In the genomic region with DNA sequence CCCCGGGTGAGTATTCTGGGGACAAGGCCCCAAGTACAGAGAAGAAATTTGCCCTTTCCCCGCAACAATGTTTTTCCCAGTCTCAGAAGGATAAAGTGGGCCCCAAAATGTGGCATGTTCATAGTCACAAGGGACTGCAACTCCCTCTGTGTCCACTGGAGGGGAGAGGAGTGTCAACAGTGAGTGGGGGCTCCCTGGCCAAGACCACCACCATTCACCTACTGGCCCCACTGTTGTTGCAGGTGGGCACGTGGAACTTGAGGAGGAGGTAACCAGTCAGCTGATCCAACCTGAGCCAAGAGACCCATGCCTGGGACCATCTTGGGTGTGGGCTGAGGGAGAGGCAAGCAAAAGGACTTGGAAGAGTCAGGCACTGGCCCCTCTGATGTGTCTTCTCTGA, we compare ENCODE assay signal across 8 cellular contexts. TPM values are rescaled to one million over a fixed set of nuclear protein-coding genes. Genes with fewer than 3 reads are reported as not detected.
DNase-seq lines count a peak whose midpoint lies in the region; ATAC-seq and TF ChIP-seq lines count a peak whose summit lies in the region.

No MANE protein-coding gene starts in this region.

- H2BK15ac ChIP-seq in neuronal stem cell (ENCODE audit: low read length), result peak overlapping the region; percentile 88

- H3K27ac ChIP-seq in foreskin keratinocyte, result no peak overlapping the region
- H3K27ac ChIP-seq in neuronal stem cell (replicated peaks; ENCODE audit: low read length), result no peak overlapping the region

- H3K36me3 Mint-ChIP-seq in activated T-cell treated with anti-CD3 and anti-CD28 coated beads, Interleukin-2, amount 50 U/mL, for 72 hours (ENCODE audit: insufficient read depth in 2 of 2), result peaks cover 0 to 7% of the 10 kb centered on the region in 2 donors

- H3K36me3 ChIP-seq in Loucy (ENCODE audit: insufficient read depth, low read length), result peaks cover 43% of the 10 kb centered on the region; the same call in 1 of the 2 replicates
- peaks cover 29 to 66% of the 10 kb centered on the region in 2 donors for H3K36me3 ChIP-seq in neuronal stem cell (replicated peaks in 1 of 2; ENCODE audit: control insufficient read depth in 2 of 2, insufficient read depth in 2 of 2, low read length in 2 of 2)

- no peaks in the 10 kb centered on the region for H4K20me1 ChIP-seq in Loucy (ENCODE audit: insufficient read depth, low read length, poor library complexity, severe bottlenecking)

- no peak overlapping the region for H3K4me3 Mint-ChIP-seq in activated T-cell treated with anti-CD3 and anti-CD28 coated beads, Interleukin-2, amount 50 U/mL, for 72 hours

- no peaks in the 10 kb centered on the region for H3K9me3 ChIP-seq in Loucy (ENCODE audit: insufficient read depth, low read depth, low read length)
- peaks cover 0 to 2% of the 10 kb centered on the region in 2 donors for H3K9me3 ChIP-seq in neuronal stem cell (replicated peaks in 1 of 2; ENCODE audit: control insufficient read depth in 2 of 2, insufficient read depth in 1 of 2, low read depth in 1 of 2, low read length in 2 of 2)

- H3K4me2 ChIP-seq in Loucy (ENCODE audit: low read depth, low read length, poor library complexity, severe bottlenecking) (peak overlapping the region; percentile 94), neuronal stem cell (ENCODE audit: insufficient read depth, low read length, poor library complexity, severe bottlenecking) (peak overlapping the region; percentile 99)

- no peak overlapping the region for H4K91ac ChIP-seq in neuronal stem cell (ENCODE audit: low read depth, low read length, poor library complexity)

- peaks cover 14% of the 10 kb centered on the region for H3K4me1 Mint-ChIP-seq in activated T-cell treated with anti-CD3 and anti-CD28 coated beads, Interleukin-2, amount 50 U/mL, for 72 hours (ENCODE audit: low read depth)

- peak overlapping the region; percentile 61 for H2AK5ac ChIP-seq in neuronal stem cell (ENCODE audit: low read depth, low read length)

- H3K27me3 Mint-ChIP-seq in activated T-cell treated with anti-CD3 and anti-CD28 coated beads, Interleukin-2, amount 50 U/mL, for 72 hours (ENCODE audit: low read depth), result no peaks in the 10 kb centered on the region

- H3K79me1 ChIP-seq in neuronal stem cell (ENCODE audit: low read depth, low read length), result no peaks in the 10 kb centered on the region

- H3K9me3 Mint-ChIP-seq in activated T-cell treated with anti-CD3 and anti-CD28 coated beads, Interleukin-2, amount 50 U/mL, for 72 hours, result no peaks in the 10 kb centered on the region

- H3K23ac ChIP-seq in neuronal stem cell (ENCODE audit: low read depth, low read length, poor library complexity), result peak overlapping the region; percentile 56

- peak overlapping the region; percentile 85 for H2BK120ac ChIP-seq in neuronal stem cell (ENCODE audit: low read depth, low read length)

- H3K27me3 ChIP-seq in Loucy (ENCODE audit: insufficient read depth, low read length, poor library complexity, severe bottlenecking) (no peaks in the 10 kb centered on the region), foreskin keratinocyte (no peaks in the 10 kb centered on the region), neuronal stem cell (ENCODE audit: control insufficient read depth in 3 of 3, insufficient read depth in 3 of 3, low read depth in 1 of 3, low read length in 3 of 3) (no peaks in the 10 kb centered on the region)

- no peak overlapping the region for H3K27ac Mint-ChIP-seq in activated T-cell treated with anti-CD3 and anti-CD28 coated beads, Interleukin-2, amount 50 U/mL, for 72 hours

- TF ChIP-seq CTCF in Loucy (conservative IDR thresholded peaks at IDR 0.05; ENCODE audit: low read length) (peak; percentile 67), foreskin keratinocyte (conservative IDR thresholded peaks at IDR 0.05) (peak; percentile 61)

- H3K4me3 ChIP-seq in Loucy (ENCODE audit: low read length, poor library complexity, severe bottlenecking), result peak overlapping the region; percentile 82
- H3K4me3 ChIP-seq in neuronal stem cell (ENCODE audit: low read length in 2 of 2), result peak overlapping the region; percentile 46 to 85

- no peak overlapping the region for H2BK5ac ChIP-seq in neuronal stem cell (ENCODE audit: low read length)

- H3K4ac ChIP-seq in neuronal stem cell (ENCODE audit: low read length), result no peak overlapping the region

- H3K79me2 ChIP-seq in Loucy (ENCODE audit: insufficient read depth, low read length), result no peaks in the 10 kb centered on the region

- no peak overlapping the region for H2BK12ac ChIP-seq in neuronal stem cell (ENCODE audit: low read length)

- DNase-seq in activated gamma-delta T cell treated with Interleukin-2 at 50 U/mL for 16 hours, result peak; percentile 15
- no peak for DNase-seq in activated gamma-delta T cell (lab: John Stamatoyannopoulos, UW)
- DNase-seq in activated T-cell treated with anti-CD3 and anti-CD28 coated beads, Interleukin-2, amount 50 U/mL, for 72 hours, result peak; percentile 28 to 30
- peak in 1 of 2 donors; percentile 25 for DNase-seq in foreskin keratinocyte
- peak; percentile 32 for DNase-seq in neuronal stem cell (ENCODE audit: low spot score)
- DNase-seq in T-helper 9 cell, result no peak

- H3F3A ChIP-seq in Loucy (ENCODE audit: low read depth), result no peaks in the 10 kb centered on the region

- WGBS in neuronal stem cell (ENCODE audit: extremely low coverage in 2 of 2, insufficient read length in 2 of 2, insufficient replicate concordance in 1 of 2), 2 donors, result no CpG with 5 or more reads among the region's 3 CpGs

- peak; percentile 36 to 43 for ATAC-seq in activated T-cell treated with anti-CD3 and anti-CD28 coated beads, Interleukin-2, amount 50 U/mL, for 72 hours (replicated peaks in 1 of 2)
- ATAC-seq in foreskin keratinocyte (peak; percentile 46), GM18873 (IDR thresholded peaks at IDR 0.05; ENCODE audit: low FRiP score, unreplicated experiment) (no peak)

- H3K14ac ChIP-seq in neuronal stem cell (ENCODE audit: low read length), result peak overlapping the region; percentile 94

- H2AFZ ChIP-seq in Loucy (ENCODE audit: low read length), result peak overlapping the region; percentile 80
- peak overlapping the region; percentile 95 for H2AFZ ChIP-seq in neuronal stem cell (ENCODE audit: low read length)

- H3K9ac ChIP-seq in Loucy (ENCODE audit: low read depth, low read length, poor library complexity, severe bottlenecking) (peak overlapping the region; percentile 68), neuronal stem cell (ENCODE audit: low read depth, low read length, poor library complexity) (peak overlapping the region; percentile 83)

- peak overlapping the region; percentile 97 for H3K18ac ChIP-seq in neuronal stem cell (ENCODE audit: low read length)

- no peak overlapping the region for H4K8ac ChIP-seq in neuronal stem cell (ENCODE audit: low read depth, low read length)

- H3K9me2 ChIP-seq in Loucy (replicated peaks; ENCODE audit: low read depth, low read length), result no peaks in the 10 kb centered on the region

- peaks cover 11% of the 10 kb centered on the region for H3K4me1 ChIP-seq in Loucy (ENCODE audit: insufficient read depth, low read length, poor library complexity, severe bottlenecking)
- H3K4me1 ChIP-seq in foreskin keratinocyte, result no peaks in the 10 kb centered on the region
- H3K4me1 ChIP-seq in neuronal stem cell (ENCODE audit: control insufficient read depth in 2 of 2, insufficient read depth in 1 of 2, low read depth in 1 of 2, low read length in 2 of 2), result peaks cover 0 to 4% of the 10 kb centered on the region in 2 donors

RNA-seq across cellular contexts. Expression of gene NUDT17, which starts 0.8 kb away (rescaled TPM):
- 10 to 100 TPM in 1 of 2 donors, 1 to 10 TPM in 1; 6.6 to 10.6 TPM for total RNA-seq in activated T-cell treated with anti-CD3 and anti-CD28 coated beads, Interleukin-2, amount 50 U/mL, for 72 hours
- 1.9 and 2.7 TPM in 2 replicates for total RNA-seq in foreskin keratinocyte
- 2.2 and 2.5 TPM in 2 replicates for polyA plus RNA-seq in foreskin keratinocyte
- polyA plus RNA-seq in neuronal stem cell (2013, experiment 1 of 2), result 3.9 TPM
- polyA plus RNA-seq in neuronal stem cell (2013, experiment 2 of 2), result 3.9 TPM

RNA-seq across cellular contexts. Expression of gene PIAS3, which starts 12.7 kb away (rescaled TPM):
- 10 to 100 TPM; 30.9 to 35.6 TPM for total RNA-seq in activated T-cell treated with anti-CD3 and anti-CD28 coated beads, Interleukin-2, amount 50 U/mL, for 72 hours
- total RNA-seq in foreskin keratinocyte, result 32.3 TPM in 2 replicates
- polyA plus RNA-seq in foreskin keratinocyte, result 24.5 and 28.6 TPM in 2 replicates
- 56.5 TPM for polyA plus RNA-seq in neuronal stem cell (2013, experiment 1 of 2)
- 54.9 TPM for polyA plus RNA-seq in neuronal stem cell (2013, experiment 2 of 2)

RNA-seq across cellular contexts. Expression of gene POLR3C, which starts 22.2 kb away (rescaled TPM):
- 10 to 100 TPM; 57.3 to 70.3 TPM for total RNA-seq in activated T-cell treated with anti-CD3 and anti-CD28 coated beads, Interleukin-2, amount 50 U/mL, for 72 hours
- total RNA-seq in foreskin keratinocyte, result 28.9 and 30.8 TPM in 2 replicates
- polyA plus RNA-seq in foreskin keratinocyte, result 17.0 and 20.1 TPM in 2 replicates
- polyA plus RNA-seq in neuronal stem cell (2013, experiment 1 of 2), result 12.8 TPM
- polyA plus RNA-seq in neuronal stem cell (2013, experiment 2 of 2), result 12.3 TPM

RNA-seq across cellular contexts. Expression of gene RNF115, which starts 22.3 kb away (rescaled TPM):
- 10 to 100 TPM; 22.4 to 27.4 TPM for total RNA-seq in activated T-cell treated with anti-CD3 and anti-CD28 coated beads, Interleukin-2, amount 50 U/mL, for 72 hours
- total RNA-seq in foreskin keratinocyte, result 7.0 and 7.4 TPM in 2 replicates
- polyA plus RNA-seq in foreskin keratinocyte, result 5.9 and 6.4 TPM in 2 replicates
- 7.6 TPM for polyA plus RNA-seq in neuronal stem cell (2013, experiment 1 of 2)
- 7.9 TPM for polyA plus RNA-seq in neuronal stem cell (2013, experiment 2 of 2)

RNA-seq across cellular contexts. Expression of gene ANKRD35, which starts 39.5 kb away (rescaled TPM):
- under 1 TPM; 0.39 to 0.41 TPM for total RNA-seq in activated T-cell treated with anti-CD3 and anti-CD28 coated beads, Interleukin-2, amount 50 U/mL, for 72 hours
- total RNA-seq in foreskin keratinocyte, result 0.14 and 0.21 TPM in 2 replicates
- 0.26 and 0.41 TPM in 2 replicates for polyA plus RNA-seq in foreskin keratinocyte
- polyA plus RNA-seq in neuronal stem cell (2013, experiment 1 of 2), result 2.1 TPM
- 2.2 TPM for polyA plus RNA-seq in neuronal stem cell (2013, experiment 2 of 2)

Comparison
In these comparisons a context has a peak if more than half of its experiments do, and no peak if none do; other contexts are left out.
1. DNase-seq: peak in activated gamma-delta T cell treated with Interleukin-2 at 50 U/mL for 16 hours (single experiment), activated T-cell treated with anti-CD3 and anti-CD28 coated beads, Interleukin-2, amount 50 U/mL, for 72 hours (2 of 2) and neuronal stem cell (single experiment); none in activated gamma-delta T cell (single experiment) and T-helper 9 cell (single experiment).